Comparison of ENCODE assay signal across 16 cellular contexts in the genomic region with DNA sequence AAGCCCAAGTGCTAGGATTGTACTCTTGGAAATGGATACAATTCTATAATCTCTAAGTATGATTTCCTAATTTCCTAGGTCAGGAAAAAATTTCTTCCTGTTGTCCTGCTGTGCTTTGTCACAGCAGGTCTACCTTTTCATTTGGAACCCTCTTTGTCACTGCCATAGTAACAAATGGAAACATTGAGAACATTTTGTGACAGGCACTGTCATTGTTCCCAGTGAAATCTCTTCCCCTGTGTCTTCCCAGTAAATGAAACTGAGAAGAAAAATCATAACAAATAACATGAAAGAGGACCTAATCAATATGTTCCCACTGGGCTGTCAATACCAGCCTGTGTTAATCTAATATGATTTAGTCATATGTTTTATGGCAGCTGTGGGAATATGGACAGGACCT.
"Had no signal": no experiment of that assay in that cellular context is flagged by ENCODE, and none has a peak within 500 bp of the region (broad histone marks: within the 10 kb centered on the region; RNA-seq: fewer than 3 reads in every experiment).

No MANE protein-coding gene starts in this region.

- H3K27ac ChIP-seq: cardiac muscle cell, left ventricle myocardium inferior, parathyroid adenoma, stomach, suprapubic skin, tibial nerve had no signal

- H3K4me3 ChIP-seq: cardiac muscle cell, left ventricle myocardium inferior, stomach, suprapubic skin, tibial nerve had no signal

- H3K9me3 ChIP-seq: left ventricle myocardium inferior had no signal

- H2AFZ ChIP-seq: parathyroid adenoma had no signal

- H3K36me3 ChIP-seq: cardiac muscle cell had no signal

- FAIRE-seq: frontal cortex had no signal

- H3K9ac ChIP-seq: parathyroid adenoma had no signal

- DNase-seq: activated CD4-positive, alpha-beta memory T cell treated with anti-CD3 and anti-CD28 coated beads for 36 hours; activated CD4-positive, alpha-beta T cell treated with anti-CD3 and anti-CD28 coated beads for 48 hours; activated gamma-delta T cell; activated naive CD4-positive, alpha-beta T cell treated with anti-CD3 and anti-CD28 coated beads, Interleukin-2, amount 50 U/mL, for 16 hours; activated naive CD8-positive, alpha-beta T cell treated with anti-CD3 and anti-CD28 coated beads, Interleukin-2, amount 50 U/mL, for 24 hours; effector CD8-positive, alpha-beta T cell; hippocampal formation; left ventricle myocardium inferior; right cardiac atrium; stimulated activated CD4-positive, alpha-beta T cell treated with anti-CD3 and anti-CD28 coated beads, Interleukin-12 subunit alpha, Interleukin-12 subunit beta, amount 100 ng/mL, for 4 hours; stomach had no signal

- H3K4me1 ChIP-seq: parathyroid adenoma, stomach, suprapubic skin, tibial nerve had no signal

- H3K27me3 ChIP-seq: cardiac muscle cell, stomach, suprapubic skin, tibial nerve had no signal
